In genomic region chr14:104973215-104974145, GRCh38 we compare ENCODE assay signal across 8 cellular contexts. TPM values are rescaled to one million over a fixed set of nuclear protein-coding genes. Genes with fewer than 3 reads are reported as not detected.
DNase-seq lines count a peak whose midpoint lies in the region; ATAC-seq and TF ChIP-seq lines count a peak whose summit lies in the region.

No MANE protein-coding gene starts in this region.

- H3K27me3 Mint-ChIP-seq in neural progenitor cell (ENCODE audit: insufficient read depth, low read depth): peaks cover 19% of the 10 kb centered on the region
- peaks cover 26% of the 10 kb centered on the region for H3K27me3 Mint-ChIP-seq in CD4-positive, alpha-beta T cell

- peaks cover 17% of the 10 kb centered on the region for H4K20me1 ChIP-seq in neural progenitor cell (ENCODE audit: low read depth)

- H3K4me1 Mint-ChIP-seq in neural progenitor cell: peaks cover 28% of the 10 kb centered on the region
- H3K4me1 Mint-ChIP-seq in CD4-positive, alpha-beta T cell (ENCODE audit: low read depth): peaks cover 5% of the 10 kb centered on the region

- H3K36me3 Mint-ChIP-seq in neural progenitor cell: no peaks in the 10 kb centered on the region
- no peaks in the 10 kb centered on the region for H3K36me3 Mint-ChIP-seq in CD4-positive, alpha-beta T cell (ENCODE audit: low read depth)

- no peaks in the 10 kb centered on the region for H3K9me3 ChIP-seq in BE2C
- H3K9me3 ChIP-seq in esophagus squamous epithelium: no peaks in the 10 kb centered on the region
- H3K9me3 ChIP-seq in neural progenitor cell (ENCODE audit: low read depth): no peaks in the 10 kb centered on the region
- H3K9me3 ChIP-seq in CD4-positive, alpha-beta T cell (ENCODE audit: control insufficient read depth, low read length): no peaks in the 10 kb centered on the region

- TF ChIP-seq CTCF in BE2C (IDR thresholded peaks at IDR 0.05; ENCODE audit: low read depth, low read length) (no peak), esophagus squamous epithelium (IDR thresholded peaks at IDR 0.05) (no peak), neural progenitor cell (IDR thresholded peaks at IDR 0.05) (no peak)
- TF ChIP-seq CTCF in CD4-positive, alpha-beta T cell (IDR thresholded peaks at IDR 0.05): no peak

- no peak overlapping the region for H2AFZ ChIP-seq in neural progenitor cell (replicated peaks)

- H3K79me2 ChIP-seq in neural progenitor cell (ENCODE audit: low read depth): no peaks in the 10 kb centered on the region

- ATAC-seq in CD4-positive, alpha-beta T cell (ENCODE audit: poor library complexity): no peak
- ATAC-seq in GM18517 (IDR thresholded peaks at IDR 0.05; ENCODE audit: unreplicated experiment) (no peak), GM21423 (IDR thresholded peaks at IDR 0.05; ENCODE audit: unreplicated experiment) (no peak), HG02763 (IDR thresholded peaks at IDR 0.05; ENCODE audit: unreplicated experiment) (no peak)

- H3K36me3 ChIP-seq in BE2C (no peaks in the 10 kb centered on the region), esophagus squamous epithelium (no peaks in the 10 kb centered on the region), neural progenitor cell (no peaks in the 10 kb centered on the region)

- peak; percentile 42 for DNase-seq in BE2C
- DNase-seq in NCI-H69 (lab: John Stamatoyannopoulos, UW): peak; percentile 45
- DNase-seq in esophagus squamous epithelium (lab: John Stamatoyannopoulos, UW): no peak
- peak; percentile 60 for DNase-seq in neural progenitor cell (ENCODE audit: low spot score)
- DNase-seq in CD4-positive, alpha-beta T cell: no peak

- no peak for TF ChIP-seq POLR2A in esophagus squamous epithelium (IDR thresholded peaks at IDR 0.05)

- no peaks in the 10 kb centered on the region for H3K9me3 Mint-ChIP-seq in neural progenitor cell
- no peaks in the 10 kb centered on the region for H3K9me3 Mint-ChIP-seq in CD4-positive, alpha-beta T cell

- no peak overlapping the region for H3K4me2 ChIP-seq in neural progenitor cell

- H3K27ac Mint-ChIP-seq in neural progenitor cell: no peak overlapping the region
- H3K27ac Mint-ChIP-seq in CD4-positive, alpha-beta T cell: no peak overlapping the region

- H3K27me3 ChIP-seq in BE2C: no peaks in the 10 kb centered on the region
- H3K27me3 ChIP-seq in esophagus squamous epithelium: peaks cover 0 to 20% (median 0%) of the 10 kb centered on the region in 4 donors
- H3K27me3 ChIP-seq in neural progenitor cell: peaks cover 26% of the 10 kb centered on the region
- H3K27me3 ChIP-seq in CD4-positive, alpha-beta T cell (ENCODE audit: control insufficient read depth, insufficient read depth, low read length): peaks cover 19% of the 10 kb centered on the region

- H3K9ac ChIP-seq in neural progenitor cell: no peak overlapping the region

- H3K27ac ChIP-seq in esophagus squamous epithelium (peak overlapping the region; percentile 93 to 99 (median 98)), neural progenitor cell (no peak overlapping the region)
- H3K27ac ChIP-seq in CD4-positive, alpha-beta T cell (ENCODE audit: low read depth, low read length): no peak overlapping the region

- H3K4me3 ChIP-seq in BE2C (ENCODE audit: low read depth, low read length) (no peak overlapping the region), esophagus squamous epithelium (peak overlapping the region in 3 of 4 donors; percentile 20 to 53 (median 27)), neural progenitor cell (no peak overlapping the region)

- H3F3A ChIP-seq in neural progenitor cell (ENCODE audit: low read depth): peaks cover 8% of the 10 kb centered on the region

- CTCF ChIA-PET in CD4-positive, alpha-beta T cell (lab: Charles Lee): interaction anchor here (1.2 to 2.1 kb wide), 2 partner anchors 72 to 73 kb away, joined by 3 to 5 read pairs; no protein-coding TSS in a partner anchor

- H3K4me1 ChIP-seq in BE2C (peaks cover 12% of the 10 kb centered on the region), esophagus squamous epithelium (peaks cover 86 to 99% (median 88%) of the 10 kb centered on the region in 3 donors), neural progenitor cell (peaks cover 20% of the 10 kb centered on the region)

- H3K4me3 Mint-ChIP-seq in neural progenitor cell: no peak overlapping the region
- no peak overlapping the region for H3K4me3 Mint-ChIP-seq in CD4-positive, alpha-beta T cell

- 0 to 20% methylated on average over 1 to 6 of the region's 32 CpGs for WGBS in esophagus squamous epithelium, 2 donors

- intact Hi-C loops in esophagus squamous epithelium (cut with DNase I): no loop called here
- intact Hi-C loops in CD4-positive, alpha-beta T cell (cut with DNase I, micrococcal nuclease): loop anchor here in 1 of 2 experiments (2.0 kb wide), 1 partner anchor 113 kb away; no protein-coding TSS in a partner anchor

- POLR2A ChIA-PET in CD4-positive, alpha-beta T cell (lab: Charles Lee): no interaction called here

RNA-seq across cellular contexts. Expression of gene AHNAK2, which starts 4.7 kb away (rescaled TPM):
- 0.62 TPM for polyA plus RNA-seq in BE2C (2012; ENCODE audit: insufficient read depth, insufficient read length, low read depth)
- total RNA-seq in esophagus squamous epithelium (100 to 1,000 TPM; 147 to 313 (median 172) TPM), neural progenitor cell (ENCODE audit: low replicate concordance) (0.77 and 1.3 TPM in 2 replicates)
- total RNA-seq in CD4-positive, alpha-beta T cell: under 1 TPM in 1 of 2 experiments, not detected in 1; 0.05 TPM

RNA-seq across cellular contexts. Expression of gene CLBA1, which starts 12.1 kb away (rescaled TPM):
- 15.3 TPM for polyA plus RNA-seq in BE2C (2012; ENCODE audit: insufficient read depth, insufficient read length, low read depth)
- total RNA-seq in esophagus squamous epithelium (10 to 100 TPM in 1 of 4 donors, 1 to 10 TPM in 3; 5.5 to 19.3 (median 7.3) TPM), neural progenitor cell (ENCODE audit: low replicate concordance) (8.5 and 10.8 TPM in 2 replicates)
- 1 to 10 TPM; 1.7 to 1.8 TPM for total RNA-seq in CD4-positive, alpha-beta T cell

RNA-seq across cellular contexts. Expression of gene CDCA4, which starts 47.4 kb away (rescaled TPM):
- 43.2 TPM for polyA plus RNA-seq in BE2C (2012; ENCODE audit: insufficient read depth, insufficient read length, low read depth)
- total RNA-seq in esophagus squamous epithelium: 10 to 100 TPM; 15.3 to 35.0 (median 23.3) TPM
- 56.6 and 102 TPM in 2 replicates for total RNA-seq in neural progenitor cell (ENCODE audit: low replicate concordance)
- 10 to 100 TPM; 17.7 to 18.8 TPM for total RNA-seq in CD4-positive, alpha-beta T cell

RNA-seq across cellular contexts. Expression of gene PLD4, which starts 48.8 kb away (rescaled TPM):
- polyA plus RNA-seq in BE2C (2012; ENCODE audit: insufficient read depth, insufficient read length, low read depth): 1.9 TPM
- total RNA-seq in esophagus squamous epithelium (under 1 TPM; 0.18 to 0.95 (median 0.64) TPM), neural progenitor cell (ENCODE audit: low replicate concordance) (not detected in 2 replicates)
- total RNA-seq in CD4-positive, alpha-beta T cell: 1 to 10 TPM; 1.6 to 2.1 TPM

Comparison
In these comparisons a context has a peak if more than half of its experiments do, and no peak if none do; other contexts are left out.
1. DNase-seq: peak in BE2C (single experiment), NCI-H69 (single experiment) and neural progenitor cell (single experiment); none in esophagus squamous epithelium (single experiment) and CD4-positive, alpha-beta T cell (0 of 10).
2. H3K4me3 ChIP-seq: peak in esophagus squamous epithelium (3 of 4); none in BE2C (single experiment) and neural progenitor cell (single experiment).
3. H3K27ac ChIP-seq: peak in esophagus squamous epithelium (4 of 4); none in neural progenitor cell (single experiment) and CD4-positive, alpha-beta T cell (single experiment).
4. RNA of gene AHNAK2, which starts 4.7 kb away (total RNA-seq): 147 to 313 TPM in esophagus squamous epithelium; 0.77 to 1.3 TPM in neural progenitor cell and 0.05 TPM in CD4-positive, alpha-beta T cell; every median in the first group is over 10 times any median in the second.